In genomic region chr15:65259367-65259781, GRCh38 we compare ENCODE assay signal across 21 cellular contexts. TPM values are rescaled to one million over a fixed set of nuclear protein-coding genes. Genes with fewer than 3 reads are reported as not detected.
A peak's percentile ranks its signal among the peaks of the same experiment; 100 is the strongest.
DNase-seq lines count a peak whose midpoint lies in the region; ATAC-seq and TF ChIP-seq lines count a peak whose summit lies in the region.
"Had no signal": no experiment of that assay in that cellular context is flagged by ENCODE, and none has a peak within 500 bp of the region (broad histone marks: within the 10 kb centered on the region; RNA-seq: fewer than 3 reads in every experiment).

No MANE protein-coding gene starts in this region.

- no peak for TF ChIP-seq CTCF in testis (IDR thresholded peaks at IDR 0.05)

- H3K27me3 Mint-ChIP-seq in CD4-positive, alpha-beta memory T cell: no peaks in the 10 kb centered on the region
- H3K27me3 Mint-ChIP-seq: progenitor cell of endocrine pancreas; stimulated activated naive CD8-positive, alpha-beta T cell treated with anti-CD3 and anti-CD28 coated beads, Interleukin-15, Interleukin-2, amounts not matched to agents 100 ng/mL and 50 ng/mL, for 24 hours had no signal

- H3K27ac Mint-ChIP-seq in CD4-positive, alpha-beta memory T cell: no peak overlapping the region
- H3K27ac Mint-ChIP-seq: progenitor cell of endocrine pancreas; stimulated activated naive CD8-positive, alpha-beta T cell treated with anti-CD3 and anti-CD28 coated beads, Interleukin-15, Interleukin-2, amounts not matched to agents 100 ng/mL and 50 ng/mL, for 24 hours had no signal

- H3K36me3 ChIP-seq in adipocyte (ENCODE audit: control insufficient read depth, insufficient read depth, low read length, severe bottlenecking): peaks cover 7% of the 10 kb centered on the region
- peaks cover 10% of the 10 kb centered on the region for H3K36me3 ChIP-seq in muscle layer of colon (ENCODE audit: insufficient read depth, low read length)
- H3K36me3 ChIP-seq in testis (ENCODE audit: low read depth, missing control alignments): no peaks in the 10 kb centered on the region
- peaks cover 42% of the 10 kb centered on the region for H3K36me3 ChIP-seq in CD4-positive, alpha-beta memory T cell (ENCODE audit: insufficient read depth, low read length)

- no peaks in the 10 kb centered on the region for H3K27me3 ChIP-seq in adipocyte (replicated peaks; ENCODE audit: control insufficient read depth, insufficient read depth, low read length)
- no peaks in the 10 kb centered on the region for H3K27me3 ChIP-seq in muscle layer of colon (ENCODE audit: control insufficient read depth in 1 of 2, insufficient read depth in 2 of 2, low read length in 2 of 2)
- no peaks in the 10 kb centered on the region for H3K27me3 ChIP-seq in testis
- H3K27me3 ChIP-seq in CD4-positive, alpha-beta memory T cell (ENCODE audit: insufficient read depth, low read length): no peaks in the 10 kb centered on the region
- H3K27me3 ChIP-seq: SJCRH30 had no signal

- peaks cover 69 to 73% of the 10 kb centered on the region in 2 donors for H3K36me3 Mint-ChIP-seq in CD4-positive, alpha-beta memory T cell

- H3K9me3 Mint-ChIP-seq in CD4-positive, alpha-beta memory T cell: no peaks in the 10 kb centered on the region
- H3K9me3 Mint-ChIP-seq: stimulated activated naive CD8-positive, alpha-beta T cell treated with anti-CD3 and anti-CD28 coated beads, Interleukin-15, Interleukin-2, amounts not matched to agents 100 ng/mL and 50 ng/mL, for 24 hours had no signal

- H3K4me1 Mint-ChIP-seq in CD4-positive, alpha-beta memory T cell: peaks cover 0 to 3% (median 0%) of the 10 kb centered on the region in 4 donors

- CTCF ChIA-PET in CD4-positive, alpha-beta memory T cell (lab: Charles Lee; ENCODE audit: partially characterized antibody): no interaction called here

- H3K4me3 Mint-ChIP-seq in CD4-positive, alpha-beta memory T cell: no peak overlapping the region
- H3K4me3 Mint-ChIP-seq: stimulated activated naive CD8-positive, alpha-beta T cell treated with anti-CD3 and anti-CD28 coated beads, Interleukin-15, Interleukin-2, amounts not matched to agents 100 ng/mL and 50 ng/mL, for 24 hours had no signal

- H3K9ac ChIP-seq in adipocyte (ENCODE audit: low read length): peak overlapping the region; percentile 68
- H3K9ac ChIP-seq in muscle layer of colon (ENCODE audit: low read length): no peak overlapping the region

- peak; percentile 46 to 70 for ATAC-seq in left cardiac atrium
- no peak for ATAC-seq in GM19397 (IDR thresholded peaks at IDR 0.05; ENCODE audit: unreplicated experiment)
- ATAC-seq: HepG2 had no signal

- H3K27ac ChIP-seq in muscle layer of colon (ENCODE audit: low read depth, low read length) (peak overlapping the region; percentile 79), testis (peak overlapping the region in 1 of 2 donors; percentile 55)
- no peak overlapping the region for H3K27ac ChIP-seq in CD4-positive, alpha-beta memory T cell (ENCODE audit: low read depth, low read length)
- H3K27ac ChIP-seq: SJCRH30 had no signal

- H3K4me3 ChIP-seq in adipocyte (ENCODE audit: low read length) (no peak overlapping the region), muscle layer of colon (ENCODE audit: low read depth in 1 of 2, low read length in 2 of 2) (peak overlapping the region in 1 of 2 donors; percentile 7), testis (no peak overlapping the region)
- no peak overlapping the region for H3K4me3 ChIP-seq in CD4-positive, alpha-beta memory T cell (ENCODE audit: low read length in 2 of 2)
- H3K4me3 ChIP-seq: SJCRH30 had no signal

- 71 to 79% methylated on average over 7 of the region's 7 CpGs for WGBS in testis, 2 donors

- POLR2A ChIA-PET in CD4-positive, alpha-beta memory T cell (lab: Charles Lee; ENCODE audit: partially characterized antibody): no interaction called here

- intact Hi-C loops in left cardiac atrium (cut with DNase I): no loop called here
- intact Hi-C loops in testis (cut with DNase I; ENCODE audit: low total_unique reads): loop anchor here (10.0 kb wide), 1 partner anchor 55 kb away; no protein-coding TSS in a partner anchor
- intact Hi-C loops in CD4-positive, alpha-beta memory T cell (cut with micrococcal nuclease): no loop called here

- H3K4me1 ChIP-seq in adipocyte (ENCODE audit: control insufficient read depth, insufficient read depth, low read length) (peaks cover 32% of the 10 kb centered on the region), muscle layer of colon (ENCODE audit: insufficient read depth, low read length) (peaks cover 64% of the 10 kb centered on the region), testis (no peaks in the 10 kb centered on the region)
- no peaks in the 10 kb centered on the region for H3K4me1 ChIP-seq in CD4-positive, alpha-beta memory T cell (ENCODE audit: insufficient read depth, low read length)
- H3K4me1 ChIP-seq: SJCRH30 had no signal

- H3K9me3 ChIP-seq in adipocyte (ENCODE audit: control insufficient read depth, low read length) (no peaks in the 10 kb centered on the region), muscle layer of colon (ENCODE audit: low read length) (no peaks in the 10 kb centered on the region), testis (no peaks in the 10 kb centered on the region)
- no peaks in the 10 kb centered on the region for H3K9me3 ChIP-seq in CD4-positive, alpha-beta memory T cell (ENCODE audit: control insufficient read depth in 1 of 2, low read length in 2 of 2)
- H3K9me3 ChIP-seq: SJCRH30 had no signal

- DNase-seq in adipocyte (ENCODE audit: low read depth): no peak
- no peak for DNase-seq in left cardiac atrium
- peak; percentile 38 for DNase-seq in testis
- no peak for DNase-seq in COLO829 (ENCODE audit: low spot score)
- no peak for DNase-seq in CD4-positive, alpha-beta memory T cell
- DNase-seq in C1 segment of cervical spinal cord (lab: John Stamatoyannopoulos, UW): no peak
- DNase-seq: activated CD4-positive, CD25-positive, alpha-beta regulatory T cell; amygdala; glutamatergic neuron; MM.1S; NCI-H1694 treated with DMSO at 0.1 percent for 48 hours; SJCRH30; stimulated activated CD4-positive, alpha-beta T cell treated with anti-CD3 and anti-CD28 coated beads, Interleukin-15, amount 100 ng/mL, for 24 hours had no signal

- no peak for TF ChIP-seq POLR2A in testis (IDR thresholded peaks at IDR 0.05)

RNA-seq across cellular contexts. Expression of gene PARP16, which starts 27.3 kb away (rescaled TPM):
- total RNA-seq in left cardiac atrium (1 to 10 TPM; 3.5 to 4.6 TPM), testis (10 to 100 TPM; 24.3 to 30.9 TPM)
- 12.3 TPM for polyA plus RNA-seq in testis (ENCODE audit: insufficient read depth, low read depth, low replicate concordance)
- total RNA-seq in CD4-positive, alpha-beta memory T cell: 10 to 100 TPM; 20.8 to 21.4 TPM
- polyA plus RNA-seq in CD4-positive, alpha-beta memory T cell: 10 to 100 TPM; 27.1 to 27.2 TPM

RNA-seq across cellular contexts. Expression of gene RNU5A-1, which starts 36.5 kb away (rescaled TPM):
- not detected for total RNA-seq in left cardiac atrium
- not detected for total RNA-seq in testis
- polyA plus RNA-seq in testis (ENCODE audit: insufficient read depth, low read depth, low replicate concordance): not detected
- not detected for total RNA-seq in CD4-positive, alpha-beta memory T cell
- polyA plus RNA-seq in CD4-positive, alpha-beta memory T cell: not detected
- total RNA-seq: activated CD8-positive, alpha-beta memory T cell treated with anti-CD3 and anti-CD28 coated beads for 36 hours; NCI-H460; progenitor cell of endocrine pancreas; SJCRH30; T-helper 2 cell treated with Interferon-gamma antibody and Interleukin-4, amounts not matched to agents 100 ng/mL and 5 ng/mL, for 36 hours had no signal
- polyA plus RNA-seq: HepG2 had no signal

RNA-seq across cellular contexts. Expression of gene RNU5B-1, which starts 45.1 kb away (rescaled TPM):
- 10 to 100 TPM; 39.9 to 44.0 TPM for total RNA-seq in left cardiac atrium
- total RNA-seq in testis: not detected
- not detected for polyA plus RNA-seq in testis (ENCODE audit: insufficient read depth, low read depth, low replicate concordance)
- total RNA-seq in CD4-positive, alpha-beta memory T cell: 10 to 100 TPM in 1 of 2 experiments, not detected in 1; 24.0 TPM
- polyA plus RNA-seq in CD4-positive, alpha-beta memory T cell: not detected
- total RNA-seq: activated CD8-positive, alpha-beta memory T cell treated with anti-CD3 and anti-CD28 coated beads for 36 hours; NCI-H460; SJCRH30; T-helper 2 cell treated with Interferon-gamma antibody and Interleukin-4, amounts not matched to agents 100 ng/mL and 5 ng/mL, for 36 hours had no signal
- polyA plus RNA-seq: HepG2 had no signal

RNA-seq across cellular contexts. Expression of gene CILP, which starts 48.1 kb away (rescaled TPM):
- total RNA-seq in left cardiac atrium (10 to 100 TPM in 1 of 2 donors, 1 to 10 TPM in 1; 8.2 to 31.1 TPM), testis (10 to 100 TPM in 1 of 2 donors, 1 to 10 TPM in 1; 8.0 to 27.1 TPM)
- polyA plus RNA-seq in testis (ENCODE audit: insufficient read depth, low read depth, low replicate concordance): 48.6 TPM
- under 1 TPM; 0.42 to 0.44 TPM for total RNA-seq in CD4-positive, alpha-beta memory T cell
- not detected for polyA plus RNA-seq in CD4-positive, alpha-beta memory T cell
- total RNA-seq: HepG2, NCI-H460, SJCRH30 had no signal

Comparison
In these comparisons a context has a peak if more than half of its experiments do, and no peak if none do; other contexts are left out.
1. RNA of gene RNU5A-1, which starts 36.5 kb away (total RNA-seq): not detected in left cardiac atrium; not detected in testis and not detected in CD4-positive, alpha-beta memory T cell; every median in the first group is over 4 times any median in the second.
2. RNA of gene RNU5B-1, which starts 45.1 kb away (total RNA-seq): 39.9 to 44.0 TPM in left cardiac atrium and 24.0 TPM in CD4-positive, alpha-beta memory T cell; not detected in testis; every median in the first group is over 10 times any median in the second.